ENCODE assay signal across 11 cellular contexts in genomic region chr22:39364646-39365405, GRCh38. TPM values are rescaled to one million over a fixed set of nuclear protein-coding genes. Genes with fewer than 3 reads are reported as not detected.
DNase-seq lines count a peak whose midpoint lies in the region; ATAC-seq and TF ChIP-seq lines count a peak whose summit lies in the region.
"Had no signal": no experiment of that assay in that cellular context is flagged by ENCODE, and none has a peak within 500 bp of the region (broad histone marks: within the 10 kb centered on the region; RNA-seq: fewer than 3 reads in every experiment).

No MANE protein-coding gene starts in this region.

- TF ChIP-seq CTCF in H9 (conservative IDR thresholded peaks at IDR 0.05) (no peak), WTC11 (IDR thresholded peaks at IDR 0.05) (no peak), brain microvascular endothelial cell (IDR thresholded peaks at IDR 0.05; ENCODE audit: low read depth, low read length, missing control alignments) (no peak)

- no peak overlapping the region for H2AK5ac ChIP-seq in H9 (ENCODE audit: insufficient read length, low read length)

- no peak overlapping the region for H4K91ac ChIP-seq in H9 (ENCODE audit: insufficient read length, low read depth, low read length)

- no peak overlapping the region for H2BK20ac ChIP-seq in H9 (ENCODE audit: low read depth, low read length, poor library complexity, severe bottlenecking)

- peak overlapping the region; percentile 18; the same call in 1 of the 2 replicates for H3K14ac ChIP-seq in H9 (ENCODE audit: insufficient read depth, low read length)

- H2BK120ac ChIP-seq in H9 (ENCODE audit: low read depth, low read length, poor library complexity, severe bottlenecking) = no peak overlapping the region

- H3K9me3 Mint-ChIP-seq in H9 = no peaks in the 10 kb centered on the region
- no peaks in the 10 kb centered on the region for H3K9me3 Mint-ChIP-seq in WTC11
- no peaks in the 10 kb centered on the region for H3K9me3 Mint-ChIP-seq in activated CD8-positive, alpha-beta memory T cell treated with anti-CD3 and anti-CD28 coated beads, Interleukin-2, amount 10 ng/mL, durations not matched to agents 7 days and 5 days (ENCODE audit: low read depth)
- H3K9me3 Mint-ChIP-seq in activated T-helper 1 cell treated with anti-CD3 and anti-CD28 coated beads, Interleukin-12 subunit alpha, Interleukin-12 subunit beta, Interleukin-2, Interleukin-4 antibody, amounts not matched to agents 30 ng/mL and 10 ng/mL and 1 ng/mL, durations not matched to agents 14 hours and 24 hours and 36 hours = no peaks in the 10 kb centered on the region
- H3K9me3 Mint-ChIP-seq: activated T-cell treated with anti-CD3 and anti-CD28 coated beads, Interleukin-2, amount 50 U/mL, for 24 hours had no signal

- H2BK12ac ChIP-seq in H9 (ENCODE audit: insufficient read length, low read depth, low read length) = no peak overlapping the region

- no peak overlapping the region for H4K8ac ChIP-seq in H9 (replicated peaks; ENCODE audit: insufficient read length, low read depth, low read length)

- no peak overlapping the region for H3K4ac ChIP-seq in H9 (ENCODE audit: low read depth, low read length)

- no peak overlapping the region for H3K4me2 ChIP-seq in H9 (ENCODE audit: insufficient read depth, insufficient read length, low read length)

- H3K27ac ChIP-seq in H9 (ENCODE audit: insufficient read length, low read depth, low read length) (no peak overlapping the region), brain microvascular endothelial cell (no peak overlapping the region)
- H3K27ac ChIP-seq: transverse colon had no signal

- H3K27me3 Mint-ChIP-seq in H9 (ENCODE audit: low read depth) (peaks cover 2% of the 10 kb centered on the region), WTC11 (ENCODE audit: low read depth) (no peaks in the 10 kb centered on the region)
- H3K27me3 Mint-ChIP-seq in activated CD8-positive, alpha-beta memory T cell treated with anti-CD3 and anti-CD28 coated beads, Interleukin-2, amount 10 ng/mL, durations not matched to agents 7 days and 5 days = no peaks in the 10 kb centered on the region
- peaks cover 8% of the 10 kb centered on the region for H3K27me3 Mint-ChIP-seq in activated T-helper 1 cell treated with anti-CD3 and anti-CD28 coated beads, Interleukin-12 subunit alpha, Interleukin-12 subunit beta, Interleukin-2, Interleukin-4 antibody, amounts not matched to agents 30 ng/mL and 10 ng/mL and 1 ng/mL, durations not matched to agents 14 hours and 24 hours and 36 hours (ENCODE audit: insufficient read depth)
- H3K27me3 Mint-ChIP-seq: activated T-cell treated with anti-CD3 and anti-CD28 coated beads, Interleukin-2, amount 50 U/mL, for 24 hours had no signal

- no peak overlapping the region for H3K18ac ChIP-seq in H9 (ENCODE audit: insufficient read length, low read depth, low read length)

- H3K36me3 Mint-ChIP-seq in H9 (ENCODE audit: insufficient read depth in 1 of 3, low read depth in 3 of 3) (peaks cover 0 to 6% (median 5%) of the 10 kb centered on the region in 3 experiments; a peak in 4 of 7 replicates), WTC11 (no peaks in the 10 kb centered on the region)
- H3K36me3 Mint-ChIP-seq in activated CD8-positive, alpha-beta memory T cell treated with anti-CD3 and anti-CD28 coated beads, Interleukin-2, amount 10 ng/mL, durations not matched to agents 7 days and 5 days = no peaks in the 10 kb centered on the region
- no peaks in the 10 kb centered on the region for H3K36me3 Mint-ChIP-seq in activated T-helper 1 cell treated with anti-CD3 and anti-CD28 coated beads, Interleukin-12 subunit alpha, Interleukin-12 subunit beta, Interleukin-2, Interleukin-4 antibody, amounts not matched to agents 30 ng/mL and 10 ng/mL and 1 ng/mL, durations not matched to agents 14 hours and 24 hours and 36 hours (ENCODE audit: low read depth)

- H3K27ac Mint-ChIP-seq in H9 = peak overlapping the region in 1 of 3 experiments; percentile 86; a peak in 3 of 7 replicates
- peak overlapping the region; percentile 50 for H3K27ac Mint-ChIP-seq in WTC11
- no peak overlapping the region for H3K27ac Mint-ChIP-seq in activated CD8-positive, alpha-beta memory T cell treated with anti-CD3 and anti-CD28 coated beads, Interleukin-2, amount 10 ng/mL, durations not matched to agents 7 days and 5 days
- H3K27ac Mint-ChIP-seq in activated T-helper 1 cell treated with anti-CD3 and anti-CD28 coated beads, Interleukin-12 subunit alpha, Interleukin-12 subunit beta, Interleukin-2, Interleukin-4 antibody, amounts not matched to agents 30 ng/mL and 10 ng/mL and 1 ng/mL, durations not matched to agents 14 hours and 24 hours and 36 hours = no peak overlapping the region
- H3K27ac Mint-ChIP-seq: activated T-cell treated with anti-CD3 and anti-CD28 coated beads, Interleukin-2, amount 50 U/mL, for 24 hours had no signal

- H2AFZ ChIP-seq in H9 (ENCODE audit: low read length) = no peak overlapping the region

- intact Hi-C loops in activated T-helper 1 cell treated with anti-CD3 and anti-CD28 coated beads, Interleukin-12 subunit alpha, Interleukin-12 subunit beta, Interleukin-2, Interleukin-4 antibody, amounts not matched to agents 30 ng/mL and 10 ng/mL and 1 ng/mL, durations not matched to agents 14 hours and 24 hours and 36 hours (cut with micrococcal nuclease) = no loop called here

- H3K4me3 Mint-ChIP-seq in H9 (no peak overlapping the region), WTC11 (no peak overlapping the region)
- no peak overlapping the region for H3K4me3 Mint-ChIP-seq in activated CD8-positive, alpha-beta memory T cell treated with anti-CD3 and anti-CD28 coated beads, Interleukin-2, amount 10 ng/mL, durations not matched to agents 7 days and 5 days
- no peak overlapping the region for H3K4me3 Mint-ChIP-seq in activated T-helper 1 cell treated with anti-CD3 and anti-CD28 coated beads, Interleukin-12 subunit alpha, Interleukin-12 subunit beta, Interleukin-2, Interleukin-4 antibody, amounts not matched to agents 30 ng/mL and 10 ng/mL and 1 ng/mL, durations not matched to agents 14 hours and 24 hours and 36 hours
- H3K4me3 Mint-ChIP-seq: activated T-cell treated with anti-CD3 and anti-CD28 coated beads, Interleukin-2, amount 50 U/mL, for 24 hours had no signal

- no peaks in the 10 kb centered on the region for H3K79me1 ChIP-seq in H9 (ENCODE audit: insufficient read depth, low read depth, low read length, poor library complexity, severe bottlenecking)

- no peaks in the 10 kb centered on the region for H4K20me1 ChIP-seq in H9 (ENCODE audit: control insufficient read depth, insufficient read depth, insufficient read length)

- H3K36me3 ChIP-seq in brain microvascular endothelial cell (replicated peaks) = no peaks in the 10 kb centered on the region
- H3K36me3 ChIP-seq: transverse colon had no signal

- H2BK15ac ChIP-seq in H9 (ENCODE audit: low read depth, low read length) = no peak overlapping the region

- peaks cover 6% of the 10 kb centered on the region; the same call in 1 of the 2 replicates for H3K4me1 ChIP-seq in H9 (ENCODE audit: insufficient read depth, low read length)

- CTCF ChIA-PET in WTC11 (lab: Charles Lee) = interaction anchor here (1.0 to 3.5 kb wide), 4 partner anchors 15 to 35 kb away, joined by 3 to 12 read pairs (median 5); partner anchors contain the start of genes SYNGR1 and TAB1
- CTCF ChIA-PET in activated CD8-positive, alpha-beta memory T cell treated with anti-CD3 and anti-CD28 coated beads, Interleukin-2, amount 10 ng/mL, durations not matched to agents 7 days and 5 days (lab: Charles Lee) = no interaction called here

- H3K9me3 ChIP-seq in H9 (ENCODE audit: control insufficient read depth, low read depth, low read length) = no peaks in the 10 kb centered on the region
- H3K9me3 ChIP-seq: transverse colon had no signal

- no peaks in the 10 kb centered on the region for H3K27me3 ChIP-seq in H9 (ENCODE audit: insufficient read depth, low read length)
- no peaks in the 10 kb centered on the region for H3K27me3 ChIP-seq in brain microvascular endothelial cell (replicated peaks)
- H3K27me3 ChIP-seq: transverse colon had no signal

- H3K79me2 ChIP-seq in H9 (ENCODE audit: insufficient read depth, low read length) = no peaks in the 10 kb centered on the region

- H3K9ac ChIP-seq in H9 (ENCODE audit: extremely low read depth, insufficient read length, low read length) = no peak overlapping the region

- no peak for ATAC-seq in WTC11
- no peak for ATAC-seq in activated CD8-positive, alpha-beta memory T cell treated with anti-CD3 and anti-CD28 coated beads, Interleukin-2, amount 10 ng/mL, durations not matched to agents 7 days and 5 days
- ATAC-seq: left lobe of liver had no signal

- H3K23me2 ChIP-seq in H9 (ENCODE audit: insufficient read length, low read depth, low read length, poor library complexity, severe bottlenecking) = peaks cover 4% of the 10 kb centered on the region

- POLR2A ChIA-PET in WTC11 (lab: Charles Lee) = interaction anchor here (1.4 kb wide), 1 partner anchor 46 kb away, joined by 4 read pairs; the partner anchor contains the start of gene RPL3

- H3T11ph ChIP-seq in H9 (ENCODE audit: low read length) = no peak overlapping the region

- DNase-seq in H9 (no peak), WTC11 (ENCODE audit: low spot score) (no peak), hepatic stellate cell (ENCODE audit: low spot score) (peak; percentile 78), superior temporal gyrus (ENCODE audit: extremely low spot score) (peak; percentile 66), brain microvascular endothelial cell (no peak)
- DNase-seq in activated CD8-positive, alpha-beta memory T cell treated with anti-CD3 and anti-CD28 coated beads, Interleukin-2, amount 10 ng/mL, durations not matched to agents 7 days and 5 days = no peak
- no peak for DNase-seq in activated T-helper 1 cell treated with anti-CD3 and anti-CD28 coated beads, Interleukin-12 subunit alpha, Interleukin-12 subunit beta, Interleukin-2, Interleukin-4 antibody, amounts not matched to agents 30 ng/mL and 10 ng/mL and 1 ng/mL, durations not matched to agents 14 hours and 24 hours and 36 hours (ENCODE audit: low spot score)
- DNase-seq: activated T-cell treated with anti-CD3 and anti-CD28 coated beads, Interleukin-2, amount 50 U/mL, for 24 hours; NCI-H187 treated with DMSO at 0.1 percent for 48 hours; transverse colon had no signal

- WGBS in H9 (ENCODE audit: extremely low coverage, insufficient read length, low lambda C conversion rate) = no CpG with 5 or more reads among the region's 10 CpGs

- H3K4me1 Mint-ChIP-seq in H9 (peaks cover 38 to 62% of the 10 kb centered on the region in 2 experiments), WTC11 (peaks cover 54% of the 10 kb centered on the region)
- peaks cover 2% of the 10 kb centered on the region for H3K4me1 Mint-ChIP-seq in activated CD8-positive, alpha-beta memory T cell treated with anti-CD3 and anti-CD28 coated beads, Interleukin-2, amount 10 ng/mL, durations not matched to agents 7 days and 5 days
- no peaks in the 10 kb centered on the region for H3K4me1 Mint-ChIP-seq in activated T-helper 1 cell treated with anti-CD3 and anti-CD28 coated beads, Interleukin-12 subunit alpha, Interleukin-12 subunit beta, Interleukin-2, Interleukin-4 antibody, amounts not matched to agents 30 ng/mL and 10 ng/mL and 1 ng/mL, durations not matched to agents 14 hours and 24 hours and 36 hours (ENCODE audit: low read depth)

- no peak overlapping the region for H3K4me3 ChIP-seq in brain microvascular endothelial cell (ENCODE audit: low read depth, low read length)
- H3K4me3 ChIP-seq: transverse colon had no signal

- no peak overlapping the region for H3K56ac ChIP-seq in H9 (ENCODE audit: insufficient read length, low read depth, low read length)

- in situ Hi-C loops in brain microvascular endothelial cell (cut with HindIII; ENCODE audit: low pct_ligation_motif_present, low sequenced_read_pairs) = no loop called here

- H3K23ac ChIP-seq in H9 (ENCODE audit: insufficient read length, low read depth, low read length) = no peak overlapping the region

- no peak overlapping the region for H4K5ac ChIP-seq in H9 (ENCODE audit: insufficient read length, low read depth, low read length)

- H2BK5ac ChIP-seq in H9 (ENCODE audit: insufficient read length, low read length) = no peak overlapping the region

RNA-seq across cellular contexts. Expression of gene SYNGR1, which starts 15.0 kb away (rescaled TPM):
- total RNA-seq in H9 (2021) (13.2 and 14.3 TPM in 2 replicates), WTC11 (2021) (26.5 to 35.3 TPM (median 28.7 TPM) in 3 replicates)
- 10 to 100 TPM in 1 of 2 experiments, 1 to 10 TPM in 1; 4.2 to 16.0 TPM for total RNA-seq in activated CD8-positive, alpha-beta memory T cell treated with anti-CD3 and anti-CD28 coated beads, Interleukin-2, amount 10 ng/mL, durations not matched to agents 7 days and 5 days
- not detected in 2 replicates for total RNA-seq in activated T-helper 1 cell treated with anti-CD3 and anti-CD28 coated beads, Interleukin-12 subunit alpha, Interleukin-12 subunit beta, Interleukin-2, Interleukin-4 antibody, amounts not matched to agents 30 ng/mL and 10 ng/mL and 1 ng/mL, durations not matched to agents 14 hours and 24 hours and 36 hours

RNA-seq across cellular contexts. Expression of gene TAB1, which starts 34.8 kb away (rescaled TPM):
- 16.6 and 20.3 TPM in 2 replicates for total RNA-seq in H9 (2021)
- 36.8 to 38.3 TPM (median 38.0 TPM) in 3 replicates for total RNA-seq in WTC11 (2021)
- total RNA-seq in activated CD8-positive, alpha-beta memory T cell treated with anti-CD3 and anti-CD28 coated beads, Interleukin-2, amount 10 ng/mL, durations not matched to agents 7 days and 5 days = 10 to 100 TPM; 27.7 to 35.2 TPM
- total RNA-seq in activated T-helper 1 cell treated with anti-CD3 and anti-CD28 coated beads, Interleukin-12 subunit alpha, Interleukin-12 subunit beta, Interleukin-2, Interleukin-4 antibody, amounts not matched to agents 30 ng/mL and 10 ng/mL and 1 ng/mL, durations not matched to agents 14 hours and 24 hours and 36 hours = 23.5 and 27.7 TPM in 2 replicates

RNA-seq across cellular contexts. Expression of gene RPL3, which starts 45.4 kb away (rescaled TPM):
- total RNA-seq in H9 (2021) = 2,830 and 2,855 TPM in 2 replicates
- total RNA-seq in WTC11 (2021) = 3,009 to 3,279 TPM (median 3,249 TPM) in 3 replicates
- total RNA-seq in activated CD8-positive, alpha-beta memory T cell treated with anti-CD3 and anti-CD28 coated beads, Interleukin-2, amount 10 ng/mL, durations not matched to agents 7 days and 5 days = 1,000 to 10,000 TPM; 1,571 to 1,769 TPM
- 1,905 and 1,941 TPM in 2 replicates for total RNA-seq in activated T-helper 1 cell treated with anti-CD3 and anti-CD28 coated beads, Interleukin-12 subunit alpha, Interleukin-12 subunit beta, Interleukin-2, Interleukin-4 antibody, amounts not matched to agents 30 ng/mL and 10 ng/mL and 1 ng/mL, durations not matched to agents 14 hours and 24 hours and 36 hours

Comparison
In these comparisons a context has a peak if more than half of its experiments do, and no peak if none do; other contexts are left out.
1. DNase-seq: peak in hepatic stellate cell (single experiment) and superior temporal gyrus (single experiment); none in H9 (single experiment), WTC11 (single experiment), activated CD8-positive, alpha-beta memory T cell treated with anti-CD3 and anti-CD28 coated beads, Interleukin-2, amount 10 ng/mL, durations not matched to agents 7 days and 5 days (single experiment), activated T-helper 1 cell treated with anti-CD3 and anti-CD28 coated beads, Interleukin-12 subunit alpha, Interleukin-12 subunit beta, Interleukin-2, Interleukin-4 antibody, amounts not matched to agents 30 ng/mL and 10 ng/mL and 1 ng/mL, durations not matched to agents 14 hours and 24 hours and 36 hours (single experiment) and brain microvascular endothelial cell (single experiment).